11 cellular contexts compared by ENCODE assay signal in the genomic region with DNA sequence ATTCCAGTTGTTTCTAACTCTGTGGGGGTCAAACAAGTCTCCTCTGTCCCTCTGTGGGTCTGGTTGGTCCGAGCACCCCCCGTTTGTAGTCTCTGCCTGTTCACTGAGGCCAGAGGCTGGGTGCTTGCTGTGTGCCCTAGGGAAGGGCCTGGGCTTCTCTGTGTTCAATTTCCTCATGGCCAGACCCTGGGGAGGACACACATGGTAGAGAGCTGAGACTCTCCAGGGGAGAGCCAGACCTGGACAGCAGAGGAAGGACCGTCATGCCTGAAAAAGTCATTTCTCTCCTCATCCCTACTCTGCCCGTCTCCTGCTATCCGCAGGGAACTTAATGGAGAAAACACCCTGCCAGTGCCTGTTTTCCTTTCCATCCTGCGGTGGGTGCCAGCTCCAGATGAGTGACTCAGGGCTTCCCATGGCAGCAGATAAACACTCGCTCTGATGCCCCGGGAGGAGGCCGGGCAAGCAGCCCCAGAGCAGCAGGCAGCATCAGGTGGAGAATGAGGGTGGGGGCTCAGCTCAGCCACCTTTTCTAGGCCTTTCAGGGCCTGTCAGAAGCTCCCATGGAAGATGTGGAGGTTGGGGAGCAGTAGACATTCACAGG. TPM values are rescaled to one million over a fixed set of nuclear protein-coding genes. Genes with fewer than 3 reads are reported as not detected.
DNase-seq lines count a peak whose midpoint lies in the region; ATAC-seq, FAIRE-seq and TF ChIP-seq lines count a peak whose summit lies in the region.
"Had no signal": no experiment of that assay in that cellular context is flagged by ENCODE, and none has a peak within 500 bp of the region (broad histone marks: within the 10 kb centered on the region; RNA-seq: fewer than 3 reads in every experiment).

No MANE protein-coding gene starts in this region.

- in situ Hi-C loops in GM13977 (cut with MboI; ENCODE audit: low pct_unique_long_range_greater_than_20kb, low sequenced_read_pairs, unreplicated experiment), result no loop called here

- no peak for ATAC-seq in stimulated activated effector memory CD8-positive, alpha-beta T cell treated with anti-CD3 and anti-CD28 coated beads, Interleukin-12 subunit alpha, Interleukin-12 subunit beta, amount 100 ng/mL, for 72 hours
- ATAC-seq: activated T-helper 17 cell treated with anti-CD3 and anti-CD28 coated beads, Interleukin-2, amount 50 U/mL, for 72 hours; stimulated activated naive CD8-positive, alpha-beta T cell treated with anti-CD3 and anti-CD28 coated beads, Interleukin-15, amount 100 ng/mL, for 72 hours had no signal

- no peak overlapping the region for H3K4me3 ChIP-seq in coronary artery

- TF ChIP-seq CTCF in coronary artery (IDR thresholded peaks at IDR 0.05), result no peak
- no peak for TF ChIP-seq CTCF in GM13977 (IDR thresholded peaks at IDR 0.05; ENCODE audit: extremely low read depth, insufficient read depth, missing control alignments)

- H3K4me3 Mint-ChIP-seq in stimulated activated effector memory CD8-positive, alpha-beta T cell treated with anti-CD3 and anti-CD28 coated beads, Interleukin-12 subunit alpha, Interleukin-12 subunit beta, amount 100 ng/mL, for 72 hours, result no peak overlapping the region
- H3K4me3 Mint-ChIP-seq: activated T-helper 17 cell treated with anti-CD3 and anti-CD28 coated beads, Interleukin-2, amount 50 U/mL, for 72 hours; stimulated activated naive CD8-positive, alpha-beta T cell treated with anti-CD3 and anti-CD28 coated beads, Interleukin-15, amount 100 ng/mL, for 72 hours had no signal

- no peaks in the 10 kb centered on the region for H3K4me1 Mint-ChIP-seq in stimulated activated effector memory CD8-positive, alpha-beta T cell treated with anti-CD3 and anti-CD28 coated beads, Interleukin-12 subunit alpha, Interleukin-12 subunit beta, amount 100 ng/mL, for 72 hours
- H3K4me1 Mint-ChIP-seq: activated T-helper 17 cell treated with anti-CD3 and anti-CD28 coated beads, Interleukin-2, amount 50 U/mL, for 72 hours; stimulated activated naive CD8-positive, alpha-beta T cell treated with anti-CD3 and anti-CD28 coated beads, Interleukin-15, amount 100 ng/mL, for 72 hours had no signal

- no peak for FAIRE-seq in frontal cortex (lab: Jason Lieb, UNC)

- no peaks in the 10 kb centered on the region for H3K9me3 Mint-ChIP-seq in stimulated activated effector memory CD8-positive, alpha-beta T cell treated with anti-CD3 and anti-CD28 coated beads, Interleukin-12 subunit alpha, Interleukin-12 subunit beta, amount 100 ng/mL, for 72 hours
- H3K9me3 Mint-ChIP-seq: activated T-helper 17 cell treated with anti-CD3 and anti-CD28 coated beads, Interleukin-2, amount 50 U/mL, for 72 hours; stimulated activated naive CD8-positive, alpha-beta T cell treated with anti-CD3 and anti-CD28 coated beads, Interleukin-15, amount 100 ng/mL, for 72 hours had no signal

- DNase-seq in AG08395 (ENCODE audit: low spot score) (peak; percentile 80), LHCN-M2 (ENCODE audit: low read depth) (peak; percentile 55), coronary artery (ENCODE audit: low spot score) (peak; percentile 88), myocyte (ENCODE audit: low read depth) (peak; percentile 61), frontal cortex (ENCODE audit: low spot score in 2 of 2) (no peak), NCI-H1092 (lab: John Stamatoyannopoulos, UW) (no peak), GM13977 (ENCODE audit: low spot score) (no peak)
- DNase-seq in stimulated activated effector memory CD8-positive, alpha-beta T cell treated with anti-CD3 and anti-CD28 coated beads, Interleukin-12 subunit alpha, Interleukin-12 subunit beta, amount 100 ng/mL, for 72 hours (ENCODE audit: low spot score in 2 of 2), result no peak
- DNase-seq: stimulated activated naive CD8-positive, alpha-beta T cell treated with anti-CD3 and anti-CD28 coated beads, Interleukin-15, amount 100 ng/mL, for 72 hours had no signal

- H3K27ac Mint-ChIP-seq in stimulated activated effector memory CD8-positive, alpha-beta T cell treated with anti-CD3 and anti-CD28 coated beads, Interleukin-12 subunit alpha, Interleukin-12 subunit beta, amount 100 ng/mL, for 72 hours, result no peak overlapping the region
- H3K27ac Mint-ChIP-seq: activated T-helper 17 cell treated with anti-CD3 and anti-CD28 coated beads, Interleukin-2, amount 50 U/mL, for 72 hours; stimulated activated naive CD8-positive, alpha-beta T cell treated with anti-CD3 and anti-CD28 coated beads, Interleukin-15, amount 100 ng/mL, for 72 hours had no signal

- H3K36me3 Mint-ChIP-seq in stimulated activated effector memory CD8-positive, alpha-beta T cell treated with anti-CD3 and anti-CD28 coated beads, Interleukin-12 subunit alpha, Interleukin-12 subunit beta, amount 100 ng/mL, for 72 hours, result no peaks in the 10 kb centered on the region

- peak overlapping the region; percentile 85 to 89 for H3K27ac ChIP-seq in coronary artery
- H3K27ac ChIP-seq: C4-2B had no signal

RNA-seq across cellular contexts. Expression of a gene that starts 51.9 kb away (rescaled TPM):
- total RNA-seq in LHCN-M2 (2014; rRNA removed) (not detected in 2 replicates), myocyte (0.72 and 1.8 TPM in 2 replicates), frontal cortex (not detected)
- not detected for polyA plus RNA-seq in LHCN-M2 (2012)
- 0.28 TPM for polyA plus RNA-seq in myocyte (2012)

Comparison
In these comparisons a context has a peak if more than half of its experiments do, and no peak if none do; other contexts are left out.
1. DNase-seq: peak in AG08395 (single experiment), LHCN-M2 (single experiment), coronary artery (single experiment) and myocyte (single experiment); none in stimulated activated effector memory CD8-positive, alpha-beta T cell treated with anti-CD3 and anti-CD28 coated beads, Interleukin-12 subunit alpha, Interleukin-12 subunit beta, amount 100 ng/mL, for 72 hours (0 of 2), frontal cortex (0 of 2), NCI-H1092 (single experiment) and GM13977 (single experiment).